In the genomic region with DNA sequence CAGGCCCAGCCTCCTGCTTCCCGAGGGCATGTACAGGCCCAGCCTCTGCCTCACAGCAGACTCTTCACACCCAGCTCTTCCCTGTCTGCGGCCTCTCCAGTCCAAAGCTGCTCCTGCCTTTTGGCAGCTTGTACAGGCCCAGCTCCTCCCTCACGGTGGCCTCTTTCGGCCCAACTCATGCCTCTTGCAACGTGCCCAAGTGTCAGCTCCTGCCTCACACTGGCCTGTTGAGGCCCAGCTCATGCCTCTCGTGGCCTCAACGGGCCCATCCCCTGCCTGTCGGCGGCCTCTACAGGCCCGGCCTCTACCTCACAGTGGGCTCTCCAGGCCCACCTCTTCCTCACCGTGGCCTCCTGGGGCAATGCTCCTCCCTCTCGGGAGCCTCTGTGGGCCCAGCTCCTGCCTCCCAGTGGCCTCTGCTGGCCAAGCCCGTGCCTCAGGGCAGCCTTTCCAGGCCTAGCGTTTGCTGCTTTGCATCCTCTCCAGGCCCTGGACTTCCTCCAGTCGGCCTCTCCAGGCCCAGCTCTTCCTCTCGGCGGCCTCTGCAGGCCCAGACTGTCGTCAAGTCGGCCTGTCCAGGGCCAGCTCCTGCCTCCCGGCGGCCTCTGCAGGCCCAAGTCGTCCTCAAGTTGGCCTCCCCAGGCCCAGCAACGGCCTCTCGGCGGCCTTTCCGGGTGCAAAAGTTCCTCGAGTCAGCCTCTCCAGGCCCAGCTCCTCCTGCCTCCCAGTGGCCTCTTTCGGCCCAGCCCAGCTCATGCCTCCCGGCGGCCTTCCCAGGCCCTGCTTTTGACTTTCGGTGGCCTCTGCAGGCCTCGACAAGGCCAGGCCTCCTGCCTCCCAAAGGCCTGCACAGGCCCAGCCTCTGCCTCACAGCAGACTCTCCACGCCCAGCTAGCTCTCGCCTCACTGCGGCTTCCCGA, we compare ENCODE assay signal across 12 cellular contexts. TPM values are rescaled to one million over a fixed set of nuclear protein-coding genes. Genes with fewer than 3 reads are reported as not detected.
A peak's percentile ranks its signal among the peaks of the same experiment; 100 is the strongest.
DNase-seq lines count a peak whose midpoint lies in the region; ATAC-seq and TF ChIP-seq lines count a peak whose summit lies in the region.
"Not testable (repeated sequence)": the region's sequence is repeated elsewhere in the genome, so short reads cannot be mapped to it uniquely, and the experiment has no call there.
"Had no signal": no experiment of that assay in that cellular context is flagged by ENCODE, and none has a peak within 500 bp of the region (broad histone marks: within the 10 kb centered on the region; RNA-seq: fewer than 3 reads in every experiment).

No MANE protein-coding gene starts in this region.

- not testable (repeated sequence) for H3K27me3 ChIP-seq in neural progenitor cell

- H3K4me1 ChIP-seq in neural progenitor cell = not testable (repeated sequence)

- not testable (repeated sequence) for ATAC-seq in activated naive CD8-positive, alpha-beta T cell treated with anti-CD3 and anti-CD28 coated beads, Interleukin-2, amount 10 ng/mL, durations not matched to agents 7 days and 5 days (ENCODE audit: low read depth)

- not testable (repeated sequence) for H3F3A ChIP-seq in neural progenitor cell (ENCODE audit: low read depth)

- H3K36me3 Mint-ChIP-seq in activated naive CD8-positive, alpha-beta T cell treated with anti-CD3 and anti-CD28 coated beads, Interleukin-2, amount 10 ng/mL, durations not matched to agents 7 days and 5 days; neural progenitor cell; type B pancreatic cell: not testable (repeated sequence)

- DNase-seq in activated naive CD8-positive, alpha-beta T cell treated with anti-CD3 and anti-CD28 coated beads, Interleukin-2, amount 10 ng/mL, durations not matched to agents 7 days and 5 days; neural progenitor cell (ENCODE audit: low spot score): not testable (repeated sequence)
- peak; percentile 27 for DNase-seq in islet precursor cell
- peak; percentile 70 for DNase-seq in posterior vena cava (ENCODE audit: low spot score)
- peak; percentile 54 for DNase-seq in type B pancreatic cell (ENCODE audit: extremely low spot score, unreplicated experiment)

- not testable (repeated sequence) for H3K4me3 ChIP-seq in neural progenitor cell

- H3K4me3 Mint-ChIP-seq in activated naive CD8-positive, alpha-beta T cell treated with anti-CD3 and anti-CD28 coated beads, Interleukin-2, amount 10 ng/mL, durations not matched to agents 7 days and 5 days; neural progenitor cell; type B pancreatic cell: not testable (repeated sequence)

- H3K4me1 Mint-ChIP-seq in activated naive CD8-positive, alpha-beta T cell treated with anti-CD3 and anti-CD28 coated beads, Interleukin-2, amount 10 ng/mL, durations not matched to agents 7 days and 5 days; neural progenitor cell; type B pancreatic cell (ENCODE audit: unreplicated experiment): not testable (repeated sequence)

- not testable (repeated sequence) for H3K9ac ChIP-seq in neural progenitor cell

- H3K27me3 Mint-ChIP-seq in activated naive CD8-positive, alpha-beta T cell treated with anti-CD3 and anti-CD28 coated beads, Interleukin-2, amount 10 ng/mL, durations not matched to agents 7 days and 5 days; neural progenitor cell (ENCODE audit: insufficient read depth, low read depth); type B pancreatic cell: not testable (repeated sequence)

- H3K79me2 ChIP-seq in neural progenitor cell (ENCODE audit: low read depth) = not testable (repeated sequence)

- intact Hi-C loops in posterior vena cava (cut with DNase I) = not testable (repeated sequence)

- H3K9me3 ChIP-seq in neural progenitor cell (ENCODE audit: low read depth) = not testable (repeated sequence)

- POLR2A ChIA-PET in activated naive CD8-positive, alpha-beta T cell treated with anti-CD3 and anti-CD28 coated beads, Interleukin-2, amount 10 ng/mL, durations not matched to agents 7 days and 5 days (lab: Charles Lee) = not testable (repeated sequence)

- not testable (repeated sequence) for H3K9me3 Mint-ChIP-seq in activated naive CD8-positive, alpha-beta T cell treated with anti-CD3 and anti-CD28 coated beads, Interleukin-2, amount 10 ng/mL, durations not matched to agents 7 days and 5 days; neural progenitor cell; type B pancreatic cell

- not testable (repeated sequence) for H3K36me3 ChIP-seq in neural progenitor cell

- not testable (repeated sequence) for H4K20me1 ChIP-seq in neural progenitor cell (ENCODE audit: low read depth)

- H3K4me2 ChIP-seq in neural progenitor cell = not testable (repeated sequence)

- H3K27ac Mint-ChIP-seq in activated naive CD8-positive, alpha-beta T cell treated with anti-CD3 and anti-CD28 coated beads, Interleukin-2, amount 10 ng/mL, durations not matched to agents 7 days and 5 days = peak overlapping the region; percentile 48
- H3K27ac Mint-ChIP-seq in neural progenitor cell = peak overlapping the region; percentile 94
- not testable (repeated sequence) for H3K27ac Mint-ChIP-seq in type B pancreatic cell

- H3K27ac ChIP-seq in neural progenitor cell = not testable (repeated sequence)

- TF ChIP-seq CTCF in neural progenitor cell (IDR thresholded peaks at IDR 0.05); type B pancreatic cell (conservative IDR thresholded peaks at IDR 0.05): not testable (repeated sequence)

- not testable (repeated sequence) for H2AFZ ChIP-seq in neural progenitor cell (replicated peaks)

RNA-seq across cellular contexts. Expression of gene WNT9A, which starts 22.6 kb away (rescaled TPM):
- under 1 TPM; 0.08 to 0.09 TPM for total RNA-seq in activated naive CD8-positive, alpha-beta T cell treated with anti-CD3 and anti-CD28 coated beads, Interleukin-2, amount 10 ng/mL, durations not matched to agents 7 days and 5 days
- total RNA-seq in neural progenitor cell (ENCODE audit: low replicate concordance) (1.4 and 2.7 TPM in 2 replicates), posterior vena cava (1 to 10 TPM; 2.7 to 3.3 TPM), type B pancreatic cell (ENCODE audit: low replicate concordance) (3.0 and 4.3 TPM in 2 replicates)
- total RNA-seq: A673, GM12878 had no signal

RNA-seq across cellular contexts. Expression of gene WNT3A, which starts 36.5 kb away (rescaled TPM):
- not detected for total RNA-seq in activated naive CD8-positive, alpha-beta T cell treated with anti-CD3 and anti-CD28 coated beads, Interleukin-2, amount 10 ng/mL, durations not matched to agents 7 days and 5 days
- total RNA-seq in neural progenitor cell (ENCODE audit: low replicate concordance) (0.12 TPM in 1 of 2 replicates, not detected in the other), posterior vena cava (not detected), type B pancreatic cell (ENCODE audit: low replicate concordance) (0.21 and 6.4 TPM in 2 replicates)
- total RNA-seq: A673; CD4-positive, alpha-beta memory T cell; CD4-positive, CD25-positive, alpha-beta regulatory T cell; CD8-positive, alpha-beta memory T cell; Daoy; G401; GM12878 had no signal
